Comparison of ENCODE assay signal across 10 cellular contexts in the genomic region with DNA sequence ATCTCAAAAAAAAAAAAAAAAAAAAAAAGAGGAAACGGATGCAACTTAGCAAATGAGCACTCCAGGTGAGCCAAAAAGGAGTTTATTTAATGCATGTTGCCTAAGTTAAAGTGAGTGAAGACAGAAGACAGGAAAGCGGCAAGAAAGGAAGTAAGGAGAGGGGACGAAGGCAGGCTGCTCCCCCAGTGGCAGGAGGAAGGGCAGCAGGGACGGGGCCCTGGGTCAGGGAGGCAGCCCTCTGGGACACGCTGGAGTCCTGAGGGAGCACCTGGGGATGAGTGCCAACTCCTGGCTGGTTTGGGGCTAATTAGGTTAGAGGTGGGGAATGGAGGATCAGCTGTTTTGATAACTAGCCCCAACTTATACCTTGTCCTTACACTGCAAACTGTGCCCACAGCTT. TPM values are rescaled to one million over a fixed set of nuclear protein-coding genes. Genes with fewer than 3 reads are reported as not detected.
DNase-seq lines count a peak whose midpoint lies in the region; ATAC-seq, FAIRE-seq and TF ChIP-seq lines count a peak whose summit lies in the region.
"Had no signal": no experiment of that assay in that cellular context is flagged by ENCODE, and none has a peak within 500 bp of the region (broad histone marks: within the 10 kb centered on the region; RNA-seq: fewer than 3 reads in every experiment).

No MANE protein-coding gene starts in this region.

- no peak for DNase-seq in GM10266 (ENCODE audit: extremely low spot score)
- DNase-seq in Kasumi-1 (lab: John Stamatoyannopoulos, UW): peak; percentile 15 to 61
- DNase-seq in naive B cell: no peak
- no peak for DNase-seq in CD8-positive, alpha-beta memory T cell
- DNase-seq in NCI-H1417 treated with DMSO at 0.1 percent for 48 hours (lab: John Stamatoyannopoulos, UW): no peak
- DNase-seq in urothelium cell line (ENCODE audit: low spot score): no peak
- DNase-seq in mesothelial cell of epicardium (ENCODE audit: low spot score in 2 of 2, unreplicated experiment in 2 of 2): no peak
- DNase-seq: testis had no signal

- H3K36me3 Mint-ChIP-seq in naive B cell (no peaks in the 10 kb centered on the region), mesothelial cell of epicardium (no peaks in the 10 kb centered on the region)
- peaks cover 0 to 1% (median 0%) of the 10 kb centered on the region in 3 donors for H3K36me3 Mint-ChIP-seq in CD8-positive, alpha-beta memory T cell

- CTCF ChIA-PET in CD8-positive, alpha-beta memory T cell (lab: Charles Lee): no interaction called here

- no peak overlapping the region for H3K27ac ChIP-seq in CD8-positive, alpha-beta memory T cell (ENCODE audit: low read depth, low read length)
- H3K27ac ChIP-seq: SJSA1, testis had no signal

- H3K9me3 ChIP-seq in CD8-positive, alpha-beta memory T cell (ENCODE audit: low read length): no peaks in the 10 kb centered on the region
- H3K9me3 ChIP-seq: SJSA1, testis had no signal

- TF ChIP-seq CTCF in GM10266 (IDR thresholded peaks at IDR 0.05; ENCODE audit: control insufficient read depth, insufficient read depth, low read depth, missing control alignments) (peak; percentile 22), WI38 (IDR thresholded peaks at IDR 0.05; ENCODE audit: low read depth, low read length) (peak; percentile 28; the same call in 1 of the 2 replicates), mesothelial cell of epicardium (IDR thresholded peaks at IDR 0.05; ENCODE audit: unreplicated experiment) (no peak)

- H3K27me3 Mint-ChIP-seq in naive B cell (no peaks in the 10 kb centered on the region), mesothelial cell of epicardium (ENCODE audit: low read depth) (no peaks in the 10 kb centered on the region)
- peaks cover 0 to 1% of the 10 kb centered on the region in 2 donors for H3K27me3 Mint-ChIP-seq in CD8-positive, alpha-beta memory T cell

- FAIRE-seq in urothelium cell line (lab: Jason Lieb, UNC): no peak

- H3K36me3 ChIP-seq in CD8-positive, alpha-beta memory T cell (ENCODE audit: insufficient read depth, low read length): no peaks in the 10 kb centered on the region
- H3K36me3 ChIP-seq: SJSA1 had no signal

- POLR2A ChIA-PET in CD8-positive, alpha-beta memory T cell (lab: Charles Lee): no interaction called here

- H3K27ac Mint-ChIP-seq in naive B cell (peak overlapping the region in 4 of 6 donors; percentile 39 to 82 (median 61)), mesothelial cell of epicardium (no peak overlapping the region)
- H3K27ac Mint-ChIP-seq in CD8-positive, alpha-beta memory T cell: no peak overlapping the region

- H3K9me3 Mint-ChIP-seq in naive B cell: no peaks in the 10 kb centered on the region
- H3K9me3 Mint-ChIP-seq in CD8-positive, alpha-beta memory T cell: no peaks in the 10 kb centered on the region
- H3K9me3 Mint-ChIP-seq in mesothelial cell of epicardium: no peaks in the 10 kb centered on the region

- ATAC-seq in naive B cell (ENCODE audit: low read depth in 2 of 2): no peak

- H3K4me3 Mint-ChIP-seq in naive B cell (no peak overlapping the region), mesothelial cell of epicardium (no peak overlapping the region)
- no peak overlapping the region for H3K4me3 Mint-ChIP-seq in CD8-positive, alpha-beta memory T cell

- H3K27me3 ChIP-seq in CD8-positive, alpha-beta memory T cell (ENCODE audit: insufficient read depth, low read length, poor library complexity, severe bottlenecking): no peaks in the 10 kb centered on the region
- H3K27me3 ChIP-seq: SJSA1, testis had no signal

- H3K4me3 ChIP-seq in WI38 (ENCODE audit: low read depth, low read length): no peak overlapping the region
- no peak overlapping the region for H3K4me3 ChIP-seq in CD8-positive, alpha-beta memory T cell (ENCODE audit: low read length)
- H3K4me3 ChIP-seq: SJSA1, testis had no signal

- H3K4me1 Mint-ChIP-seq in naive B cell (peaks cover 15 to 21% (median 17%) of the 10 kb centered on the region in 3 donors), mesothelial cell of epicardium (peaks cover 8% of the 10 kb centered on the region)
- peaks cover 0 to 4% (median 0%) of the 10 kb centered on the region in 3 donors for H3K4me1 Mint-ChIP-seq in CD8-positive, alpha-beta memory T cell

- no peaks in the 10 kb centered on the region for H3K4me1 ChIP-seq in CD8-positive, alpha-beta memory T cell (ENCODE audit: insufficient read depth, low read length)
- H3K4me1 ChIP-seq: SJSA1 had no signal

RNA-seq across cellular contexts. Expression of a gene that starts 37.0 kb away (rescaled TPM):
- 10 to 100 TPM in 5 of 6 donors, 1 to 10 TPM in 1; 2.1 to 37.2 (median 32.8) TPM for polyA plus RNA-seq in naive B cell (ENCODE audit: low read depth in 6 of 6)
- total RNA-seq in CD8-positive, alpha-beta memory T cell: 10 to 100 TPM; 24.1 to 27.5 TPM
- 15.6 TPM for polyA plus RNA-seq in CD8-positive, alpha-beta memory T cell
- 34.1 to 36.6 TPM (median 35.8 TPM) in 3 replicates for total RNA-seq in mesothelial cell of epicardium

RNA-seq across cellular contexts. Expression of a gene that starts 54.4 kb away (rescaled TPM):
- 10 to 100 TPM in 3 of 6 donors, 1 to 10 TPM in 3; 5.9 to 11.4 (median 9.5) TPM for polyA plus RNA-seq in naive B cell (ENCODE audit: low read depth in 6 of 6)
- total RNA-seq in CD8-positive, alpha-beta memory T cell: 10 to 100 TPM; 18.6 to 19.4 TPM
- 8.8 TPM for polyA plus RNA-seq in CD8-positive, alpha-beta memory T cell
- 10.9 to 13.2 TPM (median 12.3 TPM) in 3 replicates for total RNA-seq in mesothelial cell of epicardium

RNA-seq across cellular contexts. Expression of a gene that starts 54.4 kb away (rescaled TPM):
- polyA plus RNA-seq in naive B cell (ENCODE audit: low read depth in 6 of 6): 100 to 1,000 TPM; 199 to 247 (median 239) TPM
- 100 to 1,000 TPM; 162 to 166 TPM for total RNA-seq in CD8-positive, alpha-beta memory T cell
- polyA plus RNA-seq in CD8-positive, alpha-beta memory T cell: 218 TPM
- 88.5 to 106 TPM (median 104 TPM) in 3 replicates for total RNA-seq in mesothelial cell of epicardium

Comparison
In these comparisons a context has a peak if more than half of its experiments do, and no peak if none do; other contexts are left out.
1. DNase-seq: peak in Kasumi-1 (2 of 2); none in GM10266 (single experiment), naive B cell (single experiment), CD8-positive, alpha-beta memory T cell (0 of 5), NCI-H1417 treated with DMSO at 0.1 percent for 48 hours (single experiment), urothelium cell line (single experiment) and mesothelial cell of epicardium (0 of 2).
2. H3K27ac Mint-ChIP-seq: peak in naive B cell (4 of 6); none in CD8-positive, alpha-beta memory T cell (0 of 8) and mesothelial cell of epicardium (single experiment).